In genomic region chr14:105398726-105399440, GRCh38 we compare ENCODE assay signal across 8 cellular contexts. TPM values are rescaled to one million over a fixed set of nuclear protein-coding genes. Genes with fewer than 3 reads are reported as not detected.
DNase-seq lines count a peak whose midpoint lies in the region; TF ChIP-seq lines count a peak whose summit lies in the region.

No MANE protein-coding gene starts in this region.

- H3K9me3 Mint-ChIP-seq in activated T-helper 1 cell treated with anti-CD3 and anti-CD28 coated beads, Interleukin-12 subunit alpha, Interleukin-12 subunit beta, Interleukin-2, Interleukin-4 antibody, amounts not matched to agents 30 ng/mL and 10 ng/mL and 1 ng/mL, durations not matched to agents 14 hours and 24 hours and 36 hours, result peaks cover 5% of the 10 kb centered on the region
- peaks cover 20% of the 10 kb centered on the region for H3K9me3 Mint-ChIP-seq in glutamatergic neuron (ENCODE audit: unreplicated experiment)

- no peak for TF ChIP-seq CTCF in glutamatergic neuron (IDR thresholded peaks at IDR 0.05; ENCODE audit: partially characterized antibody, unreplicated experiment)

- peaks cover 15% of the 10 kb centered on the region for H3K4me1 ChIP-seq in GM23248 (ENCODE audit: insufficient read depth)
- H3K4me1 ChIP-seq in rectal smooth muscle tissue (ENCODE audit: control insufficient read depth, insufficient read depth, low read length), result peaks cover 8% of the 10 kb centered on the region

- H3K9me3 ChIP-seq in GM23248 (ENCODE audit: low read depth) (no peaks in the 10 kb centered on the region), MG63 (no peaks in the 10 kb centered on the region)

- H3K27me3 ChIP-seq in GM23248 (replicated peaks; ENCODE audit: insufficient read depth), result no peaks in the 10 kb centered on the region
- H3K27me3 ChIP-seq in MG63, result no peaks in the 10 kb centered on the region
- no peaks in the 10 kb centered on the region for H3K27me3 ChIP-seq in rectal smooth muscle tissue (ENCODE audit: control insufficient read depth, insufficient read depth, low read length)

- H3K4me3 ChIP-seq in GM23248 (peak overlapping the region; percentile 97), MG63 (peak overlapping the region; percentile 73), rectal smooth muscle tissue (ENCODE audit: low read length) (peak overlapping the region; percentile 85)

- H2AFZ ChIP-seq in GM23248, result peak overlapping the region; percentile 84

- H3K9me2 ChIP-seq in GM23248 (ENCODE audit: insufficient read depth), result no peaks in the 10 kb centered on the region

- H3K4me1 Mint-ChIP-seq in activated T-helper 1 cell treated with anti-CD3 and anti-CD28 coated beads, Interleukin-12 subunit alpha, Interleukin-12 subunit beta, Interleukin-2, Interleukin-4 antibody, amounts not matched to agents 30 ng/mL and 10 ng/mL and 1 ng/mL, durations not matched to agents 14 hours and 24 hours and 36 hours (ENCODE audit: low read depth), result peaks cover 15% of the 10 kb centered on the region
- H3K4me1 Mint-ChIP-seq in glutamatergic neuron (ENCODE audit: low read depth, unreplicated experiment), result peaks cover 6% of the 10 kb centered on the region

- in situ Hi-C loops in GM23248 (cut with MboI), result no loop called here

- H3K27ac ChIP-seq in GM23248 (0 out of 2 replicates have a peak overlapping the region, but pooled peaks have one; percentile 53), rectal smooth muscle tissue (ENCODE audit: low read depth, low read length) (peak overlapping the region; percentile 67)

- no peaks in the 10 kb centered on the region for H4K20me1 ChIP-seq in GM23248 (ENCODE audit: insufficient read depth)

- intact Hi-C loops in activated T-helper 1 cell treated with anti-CD3 and anti-CD28 coated beads, Interleukin-12 subunit alpha, Interleukin-12 subunit beta, Interleukin-2, Interleukin-4 antibody, amounts not matched to agents 30 ng/mL and 10 ng/mL and 1 ng/mL, durations not matched to agents 14 hours and 24 hours and 36 hours (cut with micrococcal nuclease), result loop anchor here (1.0 to 2.0 kb wide), 5 partner anchors 16 to 92 kb away; partner anchors contain the start of genes MTA1, PACS2 and TEDC1
- intact Hi-C loops in posterior vena cava (cut with DNase I), result no loop called here

- H3K9ac ChIP-seq in GM23248 (peak overlapping the region; percentile 95), rectal smooth muscle tissue (ENCODE audit: low read length) (peak overlapping the region; percentile 81)

- H3K27ac Mint-ChIP-seq in activated T-helper 1 cell treated with anti-CD3 and anti-CD28 coated beads, Interleukin-12 subunit alpha, Interleukin-12 subunit beta, Interleukin-2, Interleukin-4 antibody, amounts not matched to agents 30 ng/mL and 10 ng/mL and 1 ng/mL, durations not matched to agents 14 hours and 24 hours and 36 hours, result peak overlapping the region; percentile 89
- peak overlapping the region; percentile 77 for H3K27ac Mint-ChIP-seq in glutamatergic neuron (ENCODE audit: unreplicated experiment)

- 31 to 44% methylated on average over 18 to 40 of the region's 40 CpGs for WGBS in GM23248 (ENCODE audit: low coverage in 1 of 2, low lambda C conversion rate in 2 of 2, missing lambda C conversion rate in 2 of 2), 2 experiments

- no peaks in the 10 kb centered on the region for H3F3A ChIP-seq in GM23248 (ENCODE audit: insufficient read depth)

- H3K27me3 Mint-ChIP-seq in activated T-helper 1 cell treated with anti-CD3 and anti-CD28 coated beads, Interleukin-12 subunit alpha, Interleukin-12 subunit beta, Interleukin-2, Interleukin-4 antibody, amounts not matched to agents 30 ng/mL and 10 ng/mL and 1 ng/mL, durations not matched to agents 14 hours and 24 hours and 36 hours (ENCODE audit: insufficient read depth), result no peaks in the 10 kb centered on the region
- peaks cover 14% of the 10 kb centered on the region for H3K27me3 Mint-ChIP-seq in glutamatergic neuron (ENCODE audit: unreplicated experiment)

- H3K36me3 ChIP-seq in GM23248 (ENCODE audit: low read depth) (peaks cover 10% of the 10 kb centered on the region; the same call in 1 of the 2 replicates), MG63 (peaks cover 13% of the 10 kb centered on the region), rectal smooth muscle tissue (ENCODE audit: control insufficient read depth, insufficient read depth, low read length) (peaks cover 6% of the 10 kb centered on the region)

- peak overlapping the region; percentile 93 for H3K4me3 Mint-ChIP-seq in activated T-helper 1 cell treated with anti-CD3 and anti-CD28 coated beads, Interleukin-12 subunit alpha, Interleukin-12 subunit beta, Interleukin-2, Interleukin-4 antibody, amounts not matched to agents 30 ng/mL and 10 ng/mL and 1 ng/mL, durations not matched to agents 14 hours and 24 hours and 36 hours
- H3K4me3 Mint-ChIP-seq in glutamatergic neuron (ENCODE audit: unreplicated experiment), result peak overlapping the region; percentile 83

- H3K36me3 Mint-ChIP-seq in activated T-helper 1 cell treated with anti-CD3 and anti-CD28 coated beads, Interleukin-12 subunit alpha, Interleukin-12 subunit beta, Interleukin-2, Interleukin-4 antibody, amounts not matched to agents 30 ng/mL and 10 ng/mL and 1 ng/mL, durations not matched to agents 14 hours and 24 hours and 36 hours (ENCODE audit: low read depth), result peaks cover 27% of the 10 kb centered on the region
- H3K36me3 Mint-ChIP-seq in glutamatergic neuron (ENCODE audit: unreplicated experiment), result peaks cover 17% of the 10 kb centered on the region

- peak overlapping the region; percentile 85 for H3K4me2 ChIP-seq in GM23248 (ENCODE audit: unreplicated experiment)

- peaks cover 20% of the 10 kb centered on the region; the same call in 1 of the 2 replicates for H3K79me2 ChIP-seq in GM23248 (ENCODE audit: insufficient read depth)

- DNase-seq in NCI-H2227 (lab: John Stamatoyannopoulos, UW; ENCODE audit: unreplicated experiment) (peak; percentile 81), NCI-H2227 treated with DMSO at 0.1 percent for 48 hours (lab: John Stamatoyannopoulos, UW) (no peak), GM23248 (peak; percentile 51), MG63 (peak; percentile 49), glutamatergic neuron (peak; percentile 67), posterior vena cava (ENCODE audit: low spot score) (no peak)
- peak; percentile 45 for DNase-seq in activated T-helper 1 cell treated with anti-CD3 and anti-CD28 coated beads, Interleukin-12 subunit alpha, Interleukin-12 subunit beta, Interleukin-2, Interleukin-4 antibody, amounts not matched to agents 30 ng/mL and 10 ng/mL and 1 ng/mL, durations not matched to agents 14 hours and 24 hours and 36 hours (ENCODE audit: low spot score)

RNA-seq across cellular contexts. Expression of gene TEX22, which starts 0.5 kb away (rescaled TPM):
- 0.13 and 0.43 TPM in 2 replicates for total RNA-seq in GM23248 (2014; rRNA removed; shearing (Covaris generic))
- 0.27 and 0.46 TPM in 2 replicates for polyA plus RNA-seq in GM23248 (2016; fragmentation: Nextera tagmentation; extraction: Ambion mirVana)
- 0.22 and 0.63 TPM in 2 replicates for total RNA-seq in MG63 (2014; rRNA removed; shearing (Covaris generic); ENCODE audit: low replicate concordance)
- 7.4 and 9.1 TPM in 2 replicates for total RNA-seq in activated T-helper 1 cell treated with anti-CD3 and anti-CD28 coated beads, Interleukin-12 subunit alpha, Interleukin-12 subunit beta, Interleukin-2, Interleukin-4 antibody, amounts not matched to agents 30 ng/mL and 10 ng/mL and 1 ng/mL, durations not matched to agents 14 hours and 24 hours and 36 hours
- total RNA-seq in glutamatergic neuron (ENCODE audit: unreplicated experiment), result 2.7 TPM
- total RNA-seq in posterior vena cava, result under 1 TPM; 0.23 to 0.71 TPM

RNA-seq across cellular contexts. Expression of gene MTA1, which starts 20.7 kb away (rescaled TPM):
- total RNA-seq in GM23248 (2014; rRNA removed; shearing (Covaris generic)), result 37.0 and 50.3 TPM in 2 replicates
- polyA plus RNA-seq in GM23248 (2016; fragmentation: Nextera tagmentation; extraction: Ambion mirVana), result 8.1 and 9.6 TPM in 2 replicates
- total RNA-seq in MG63 (2014; rRNA removed; shearing (Covaris generic); ENCODE audit: low replicate concordance), result 20.6 and 46.5 TPM in 2 replicates
- 173 and 181 TPM in 2 replicates for total RNA-seq in activated T-helper 1 cell treated with anti-CD3 and anti-CD28 coated beads, Interleukin-12 subunit alpha, Interleukin-12 subunit beta, Interleukin-2, Interleukin-4 antibody, amounts not matched to agents 30 ng/mL and 10 ng/mL and 1 ng/mL, durations not matched to agents 14 hours and 24 hours and 36 hours
- total RNA-seq in glutamatergic neuron (ENCODE audit: unreplicated experiment) (261 TPM), posterior vena cava (10 to 100 TPM; 60.7 to 62.0 TPM)

Comparison
In these comparisons a context has a peak if more than half of its experiments do, and no peak if none do; other contexts are left out.
1. DNase-seq: peak in NCI-H2227 (single experiment), GM23248 (single experiment), MG63 (single experiment), activated T-helper 1 cell treated with anti-CD3 and anti-CD28 coated beads, Interleukin-12 subunit alpha, Interleukin-12 subunit beta, Interleukin-2, Interleukin-4 antibody, amounts not matched to agents 30 ng/mL and 10 ng/mL and 1 ng/mL, durations not matched to agents 14 hours and 24 hours and 36 hours (single experiment) and glutamatergic neuron (single experiment); none in NCI-H2227 treated with DMSO at 0.1 percent for 48 hours (single experiment) and posterior vena cava (single experiment).
2. Peak in every context shown above with its lines, with median percentiles within 50 percentile points of each other: H3K4me3 ChIP-seq.